In genomic region chr1:245779797-245780529, GRCh38 we compare ENCODE assay signal across 25 cellular contexts.
A peak's percentile ranks its signal among the peaks of the same experiment; 100 is the strongest.
DNase-seq lines count a peak whose midpoint lies in the region; ATAC-seq and TF ChIP-seq lines count a peak whose summit lies in the region.
"Had no signal": no experiment of that assay in that cellular context is flagged by ENCODE, and none has a peak within 500 bp of the region (broad histone marks: within the 10 kb centered on the region; RNA-seq: fewer than 3 reads in every experiment).

No MANE protein-coding gene starts in this region.

- no peaks in the 10 kb centered on the region for H3K4me1 ChIP-seq in Panc1 (ENCODE audit: control insufficient read depth, insufficient read depth, low read length)
- H3K4me1 ChIP-seq: SJSA1, thyroid gland had no signal

- no peak overlapping the region for H3K27ac ChIP-seq in Panc1 (ENCODE audit: low read length)
- H3K27ac ChIP-seq: SJSA1, skin epidermis, thyroid gland had no signal

- peaks cover 22% of the 10 kb centered on the region for H3K4me1 Mint-ChIP-seq in glutamatergic neuron (ENCODE audit: low read depth, unreplicated experiment)
- H3K4me1 Mint-ChIP-seq: activated naive CD8-positive, alpha-beta T cell treated with anti-CD3 and anti-CD28 coated beads for 36 hours had no signal

- H3K36me3 Mint-ChIP-seq in glutamatergic neuron (ENCODE audit: unreplicated experiment): no peaks in the 10 kb centered on the region

- intact Hi-C loops in Panc1 (cut with micrococcal nuclease; ENCODE audit: unreplicated experiment): no loop called here

- TF ChIP-seq CTCF in GM12875 (IDR thresholded peaks at IDR 0.05; ENCODE audit: borderline replicate concordance, insufficient read depth, low read depth, low read length) (0 out of 2 replicates have a peak, but pooled peaks have one; percentile 6), Panc1 (IDR thresholded peaks at IDR 0.05) (peak; percentile 8; the same call in 1 of the 2 replicates), glutamatergic neuron (IDR thresholded peaks at IDR 0.05; ENCODE audit: partially characterized antibody, unreplicated experiment) (peak; percentile 38)

- no peaks in the 10 kb centered on the region for H3K27me3 Mint-ChIP-seq in glutamatergic neuron (ENCODE audit: unreplicated experiment)
- H3K27me3 Mint-ChIP-seq: activated naive CD8-positive, alpha-beta T cell treated with anti-CD3 and anti-CD28 coated beads for 36 hours; dendritic cell treated with granulocyte-macrophage colony-stimulating factor and Interleukin-4, amounts not matched to agents 40 ng/mL and 50 ng/mL, for 4 days; stimulated activated naive CD8-positive, alpha-beta T cell treated with anti-CD3 and anti-CD28 coated beads, Interleukin-15, Interleukin-2, amounts not matched to agents 100 ng/mL and 50 ng/mL, for 24 hours had no signal

- no peaks in the 10 kb centered on the region for H3K9me3 ChIP-seq in Panc1 (ENCODE audit: control insufficient read depth, insufficient read depth, low read depth, low read length)
- H3K9me3 ChIP-seq: SJSA1, thyroid gland had no signal

- no peak for ATAC-seq in Panc1
- ATAC-seq in HG02610 (IDR thresholded peaks at IDR 0.05; ENCODE audit: unreplicated experiment): no peak
- ATAC-seq: activated CD8-positive, alpha-beta T cell treated with anti-CD3 and anti-CD28 coated beads, Interleukin-2, amount 10 ng/mL, durations not matched to agents 7 days and 5 days; GM12878; left lobe of liver had no signal

- no peak overlapping the region for H3K27ac Mint-ChIP-seq in glutamatergic neuron (ENCODE audit: unreplicated experiment)
- H3K27ac Mint-ChIP-seq: activated CD8-positive, alpha-beta T cell treated with anti-CD3 and anti-CD28 coated beads, Interleukin-2, amount 10 ng/mL, durations not matched to agents 7 days and 5 days; activated naive CD8-positive, alpha-beta T cell treated with anti-CD3 and anti-CD28 coated beads for 36 hours; dendritic cell treated with granulocyte-macrophage colony-stimulating factor and Interleukin-4, amounts not matched to agents 40 ng/mL and 50 ng/mL, for 4 days; stimulated activated naive CD8-positive, alpha-beta T cell treated with anti-CD3 and anti-CD28 coated beads, Interleukin-15, Interleukin-2, amounts not matched to agents 100 ng/mL and 50 ng/mL, for 24 hours had no signal

- H3K4me3 Mint-ChIP-seq in glutamatergic neuron (ENCODE audit: unreplicated experiment): no peak overlapping the region
- H3K4me3 Mint-ChIP-seq: activated CD8-positive, alpha-beta T cell treated with anti-CD3 and anti-CD28 coated beads, Interleukin-2, amount 10 ng/mL, durations not matched to agents 7 days and 5 days; activated naive CD8-positive, alpha-beta T cell treated with anti-CD3 and anti-CD28 coated beads for 36 hours; dendritic cell treated with granulocyte-macrophage colony-stimulating factor and Interleukin-4, amounts not matched to agents 40 ng/mL and 50 ng/mL, for 4 days; stimulated activated naive CD8-positive, alpha-beta T cell treated with anti-CD3 and anti-CD28 coated beads, Interleukin-15, Interleukin-2, amounts not matched to agents 100 ng/mL and 50 ng/mL, for 24 hours had no signal

- CTCF ChIA-PET in Panc1 (lab: Charles Lee): no interaction called here

- H3K36me3 ChIP-seq in Panc1 (ENCODE audit: control insufficient read depth, insufficient read depth, low read length): no peaks in the 10 kb centered on the region
- H3K36me3 ChIP-seq: SJSA1, thyroid gland had no signal

- POLR2A ChIA-PET in Panc1 (lab: Charles Lee): no interaction called here

- H3K4me3 ChIP-seq in GM12875 (ENCODE audit: low read depth, low read length): no peak overlapping the region
- no peak overlapping the region for H3K4me3 ChIP-seq in Panc1 (ENCODE audit: low read depth in 2 of 2, low read length in 2 of 2)
- H3K4me3 ChIP-seq: GM12878, SJSA1, skin epidermis, thyroid gland had no signal

- DNase-seq in CMK (ENCODE audit: low read depth): peak; percentile 17
- DNase-seq in Panc1 (ENCODE audit: low read depth, low spot score): no peak
- no peak for DNase-seq in glutamatergic neuron
- DNase-seq in central memory CD4-positive, alpha-beta T cell: no peak
- no peak for DNase-seq in occipital lobe (lab: John Stamatoyannopoulos, UW)
- DNase-seq: activated CD4-positive, CD25-positive, alpha-beta regulatory T cell treated with anti-CD3 and anti-CD28 coated beads, Interleukin-2, amount 50 U/mL, for 72 hours; activated CD8-positive, alpha-beta T cell treated with anti-CD3 and anti-CD28 coated beads, Interleukin-2, amount 10 ng/mL, durations not matched to agents 7 days and 5 days; activated naive CD8-positive, alpha-beta T cell treated with anti-CD3 and anti-CD28 coated beads for 36 hours; activated T-cell treated with anti-CD3 and anti-CD28 coated beads for 4 hours; aorta; caudate nucleus; DMS79; NCI-H1105 treated with DMSO at 0.1 percent for 48 hours; NCI-H2081; NCI-H226; NCI-H69; thyroid gland had no signal

- H3K9me3 Mint-ChIP-seq in glutamatergic neuron (ENCODE audit: unreplicated experiment): peaks cover 5% of the 10 kb centered on the region
- H3K9me3 Mint-ChIP-seq: dendritic cell treated with granulocyte-macrophage colony-stimulating factor and Interleukin-4, amounts not matched to agents 40 ng/mL and 50 ng/mL, for 4 days had no signal

- H3K27me3 ChIP-seq in Panc1 (ENCODE audit: control insufficient read depth, insufficient read depth, low read length): no peaks in the 10 kb centered on the region
- H3K27me3 ChIP-seq: SJSA1, thyroid gland had no signal

- in situ Hi-C loops in Panc1 (cut with HindIII; ENCODE audit: low pct_unique_long_range_greater_than_20kb, low sequenced_read_pairs): no loop called here

- BruUV-seq in Panc1 (replicated peaks; lab: Mats Ljungman, UMichigan): no TSS peak
